In genomic region chrX:138759217-138759943, GRCh38 we compare ENCODE assay signal across 16 cellular contexts. TPM values are rescaled to one million over a fixed set of nuclear protein-coding genes. Genes with fewer than 3 reads are reported as not detected.
A peak's percentile ranks its signal among the peaks of the same experiment; 100 is the strongest.
DNase-seq lines count a peak whose midpoint lies in the region; ATAC-seq, FAIRE-seq and TF ChIP-seq lines count a peak whose summit lies in the region.
"Had no signal": no experiment of that assay in that cellular context is flagged by ENCODE, and none has a peak within 500 bp of the region (broad histone marks: within the 10 kb centered on the region; RNA-seq: fewer than 3 reads in every experiment).

No MANE protein-coding gene starts in this region.

- DNase-seq in astrocyte (ENCODE audit: low read depth): no peak
- DNase-seq in bronchial epithelial cell (ENCODE audit: low read depth): peak; percentile 4
- no peak for DNase-seq in neural progenitor cell (ENCODE audit: low spot score)
- DNase-seq in upper lobe of right lung: no peak
- no peak for DNase-seq in D341Med (ENCODE audit: low spot score)
- no peak for DNase-seq in NCI-H748 (lab: John Stamatoyannopoulos, UW; ENCODE audit: unreplicated experiment)
- DNase-seq: BE2C; CD4-positive, alpha-beta memory T cell; DMS153 had no signal

- TF ChIP-seq CTCF in astrocyte (IDR thresholded peaks at IDR 0.05; ENCODE audit: insufficient read depth, low read depth, low read length): no peak
- TF ChIP-seq CTCF in bronchial epithelial cell (IDR thresholded peaks at IDR 0.05; ENCODE audit: insufficient read depth, low read length, severe bottlenecking): no peak
- TF ChIP-seq CTCF in neural progenitor cell (IDR thresholded peaks at IDR 0.05): no peak
- no peak for TF ChIP-seq CTCF in upper lobe of right lung (IDR thresholded peaks at IDR 0.05)

- H4K20me1 ChIP-seq in astrocyte (ENCODE audit: insufficient read depth, low read length) (no peaks in the 10 kb centered on the region), neural progenitor cell (ENCODE audit: low read depth) (no peaks in the 10 kb centered on the region)

- ATAC-seq in upper lobe of right lung: peak; percentile 34
- ATAC-seq: A549, HepG2 had no signal

- H2AFZ ChIP-seq in astrocyte (ENCODE audit: low read depth, low read length) (no peak overlapping the region), neural progenitor cell (replicated peaks) (no peak overlapping the region)

- H3K79me2 ChIP-seq in astrocyte (ENCODE audit: insufficient read depth, low read length) (no peaks in the 10 kb centered on the region), neural progenitor cell (ENCODE audit: low read depth) (no peaks in the 10 kb centered on the region)

- H3K4me3 Mint-ChIP-seq in astrocyte (ENCODE audit: unreplicated experiment) (no peak overlapping the region), neural progenitor cell (no peak overlapping the region)
- H3K4me3 Mint-ChIP-seq: CD4-positive, alpha-beta memory T cell had no signal

- H3K27me3 ChIP-seq in astrocyte (ENCODE audit: insufficient read depth, low read length) (no peaks in the 10 kb centered on the region), bronchial epithelial cell (ENCODE audit: control insufficient read depth, insufficient read depth, low read length) (no peaks in the 10 kb centered on the region), neural progenitor cell (no peaks in the 10 kb centered on the region), upper lobe of right lung (no peaks in the 10 kb centered on the region)
- H3K27me3 ChIP-seq: BE2C had no signal

- H3K4me1 ChIP-seq in astrocyte (ENCODE audit: insufficient read depth, low read length): no peaks in the 10 kb centered on the region
- no peaks in the 10 kb centered on the region for H3K4me1 ChIP-seq in neural progenitor cell
- H3K4me1 ChIP-seq in upper lobe of right lung: no peaks in the 10 kb centered on the region
- H3K4me1 ChIP-seq: A549, BE2C, HAP-1 had no signal

- no peaks in the 10 kb centered on the region for H3K36me3 ChIP-seq in astrocyte (ENCODE audit: insufficient read depth, low read length)
- H3K36me3 ChIP-seq in bronchial epithelial cell (ENCODE audit: control insufficient read depth, insufficient read depth, low read length): no peaks in the 10 kb centered on the region
- H3K36me3 ChIP-seq in neural progenitor cell: no peaks in the 10 kb centered on the region
- no peaks in the 10 kb centered on the region for H3K36me3 ChIP-seq in upper lobe of right lung
- H3K36me3 ChIP-seq: BE2C, HAP-1 had no signal

- intact Hi-C loops in upper lobe of right lung (cut with DNase I): no loop called here

- H3K27ac ChIP-seq in astrocyte (ENCODE audit: low read depth, low read length) (no peak overlapping the region), neural progenitor cell (no peak overlapping the region), upper lobe of right lung (no peak overlapping the region)
- H3K27ac ChIP-seq: A549, C4-2B had no signal

- H3K27me3 Mint-ChIP-seq in astrocyte (ENCODE audit: low read depth, unreplicated experiment): no peaks in the 10 kb centered on the region
- H3K27me3 Mint-ChIP-seq in neural progenitor cell (ENCODE audit: insufficient read depth, low read depth): no peaks in the 10 kb centered on the region

- H3K4me2 ChIP-seq in astrocyte (ENCODE audit: low read length) (no peak overlapping the region), neural progenitor cell (no peak overlapping the region)
- H3K4me2 ChIP-seq: A549 had no signal

- no peaks in the 10 kb centered on the region for H3K9me3 Mint-ChIP-seq in astrocyte (ENCODE audit: unreplicated experiment)
- no peaks in the 10 kb centered on the region for H3K9me3 Mint-ChIP-seq in neural progenitor cell
- H3K9me3 Mint-ChIP-seq: CD4-positive, alpha-beta memory T cell had no signal

- H3K4me3 ChIP-seq in astrocyte (ENCODE audit: insufficient read depth, low read depth, low read length) (no peak overlapping the region), bronchial epithelial cell (ENCODE audit: low read depth, low read length) (no peak overlapping the region), neural progenitor cell (no peak overlapping the region), upper lobe of right lung (no peak overlapping the region)
- H3K4me3 ChIP-seq: A549, HAP-1 had no signal

- peak; percentile 83 for FAIRE-seq in astrocyte (lab: Jason Lieb, UNC)
- no peak for FAIRE-seq in bronchial epithelial cell (lab: Jason Lieb, UNC)
- FAIRE-seq: A549, D721Med, H1, HepG2, HTR-8/SVneo had no signal

- H3K9ac ChIP-seq in astrocyte (ENCODE audit: low read length) (no peak overlapping the region), neural progenitor cell (no peak overlapping the region)

- no peak overlapping the region for H3K27ac Mint-ChIP-seq in astrocyte (ENCODE audit: unreplicated experiment)
- peak overlapping the region; percentile 90 for H3K27ac Mint-ChIP-seq in neural progenitor cell
- H3K27ac Mint-ChIP-seq: CD4-positive, alpha-beta memory T cell had no signal

- no peaks in the 10 kb centered on the region for H3K36me3 Mint-ChIP-seq in astrocyte (ENCODE audit: low read depth, unreplicated experiment)
- no peaks in the 10 kb centered on the region for H3K36me3 Mint-ChIP-seq in neural progenitor cell
- H3K36me3 Mint-ChIP-seq: CD4-positive, alpha-beta memory T cell had no signal

- H3K4me1 Mint-ChIP-seq in astrocyte (ENCODE audit: low read depth, unreplicated experiment) (peaks cover 12% of the 10 kb centered on the region), neural progenitor cell (peaks cover 16% of the 10 kb centered on the region)
- H3K4me1 Mint-ChIP-seq: CD4-positive, alpha-beta memory T cell had no signal

- H3K9me3 ChIP-seq in astrocyte (ENCODE audit: insufficient read depth, low read depth, low read length) (no peaks in the 10 kb centered on the region), neural progenitor cell (ENCODE audit: low read depth) (no peaks in the 10 kb centered on the region), upper lobe of right lung (no peaks in the 10 kb centered on the region)
- H3K9me3 ChIP-seq: A549, BE2C, HAP-1 had no signal

- H3F3A ChIP-seq in neural progenitor cell (ENCODE audit: low read depth): no peaks in the 10 kb centered on the region

RNA-seq across cellular contexts. Expression of gene FGF13, which starts 47.9 kb away (rescaled TPM):
- total RNA-seq in astrocyte (3.9 and 5.1 TPM in 2 replicates), bronchial epithelial cell (1.2 and 6.8 TPM in 2 replicates), neural progenitor cell (ENCODE audit: low replicate concordance) (19.2 and 23.8 TPM in 2 replicates), upper lobe of right lung (3.2 TPM)
- total RNA-seq: CD4-positive, alpha-beta memory T cell had no signal
